Comparison of ENCODE assay signal across 15 cellular contexts in genomic region chr10:52755297-52756062, GRCh38. TPM values are rescaled to one million over a fixed set of nuclear protein-coding genes. Genes with fewer than 3 reads are reported as not detected.
DNase-seq lines count a peak whose midpoint lies in the region; FAIRE-seq and TF ChIP-seq lines count a peak whose summit lies in the region.
"Had no signal": no experiment of that assay in that cellular context is flagged by ENCODE, and none has a peak within 500 bp of the region (broad histone marks: within the 10 kb centered on the region; RNA-seq: fewer than 3 reads in every experiment).

No MANE protein-coding gene starts in this region.

- peak overlapping the region; percentile 62 to 89 (median 82) for H3K4me2 ChIP-seq in BLaER1 treated with 17β-estradiol and CSF1 and Interleukin-3, amounts not matched to agents 10 nM and 100 nM
- H3K4me2 ChIP-seq in astrocyte (ENCODE audit: low read length) = no peak overlapping the region

- H3K36me3 ChIP-seq in BLaER1 treated with 17β-estradiol and CSF1 and Interleukin-3, amounts not matched to agents 10 nM and 100 nM = peaks cover 0 to 24% (median 20%) of the 10 kb centered on the region in 11 experiments; a peak in 15 of 22 replicates
- no peaks in the 10 kb centered on the region for H3K36me3 ChIP-seq in astrocyte (ENCODE audit: insufficient read depth, low read length)
- H3K36me3 ChIP-seq in liver (ENCODE audit: control insufficient read depth in 4 of 4, insufficient read depth in 3 of 4, low read depth in 1 of 4, low read length in 3 of 4) = no peaks in the 10 kb centered on the region
- H3K36me3 ChIP-seq: uterus had no signal

- H3K4me1 Mint-ChIP-seq in astrocyte (ENCODE audit: low read depth, unreplicated experiment) = peaks cover 15% of the 10 kb centered on the region

- peaks cover 3% of the 10 kb centered on the region for H3K36me3 Mint-ChIP-seq in astrocyte (ENCODE audit: low read depth, unreplicated experiment)
- H3K36me3 Mint-ChIP-seq: activated CD4-positive, alpha-beta memory T cell treated with anti-CD3 and anti-CD28 coated beads for 36 hours had no signal

- no peaks in the 10 kb centered on the region for H3K9me3 Mint-ChIP-seq in astrocyte (ENCODE audit: unreplicated experiment)

- peaks cover 0 to 26% (median 24%) of the 10 kb centered on the region in 11 experiments; a peak in 16 of 22 replicates for H3K9me3 ChIP-seq in BLaER1 treated with 17β-estradiol and CSF1 and Interleukin-3, amounts not matched to agents 10 nM and 100 nM (replicated peaks in 1 of 11)
- H3K9me3 ChIP-seq in astrocyte (ENCODE audit: insufficient read depth, low read depth, low read length) (no peaks in the 10 kb centered on the region), liver (ENCODE audit: control insufficient read depth in 4 of 4, low read length in 3 of 4) (no peaks in the 10 kb centered on the region)
- H3K9me3 ChIP-seq: uterus had no signal

- no peak for FAIRE-seq in astrocyte (lab: Jason Lieb, UNC)
- FAIRE-seq: colon had no signal

- WGBS in liver = 85% methylated on average over 5 of the region's 5 CpGs

- peak overlapping the region; percentile 77 to 96 (median 89) for H3K27ac ChIP-seq in BLaER1 treated with 17β-estradiol and CSF1 and Interleukin-3, amounts not matched to agents 10 nM and 100 nM
- peak overlapping the region; percentile 8 for H3K27ac ChIP-seq in HL-60 (replicated peaks)
- no peak overlapping the region for H3K27ac ChIP-seq in astrocyte (ENCODE audit: low read depth, low read length)
- no peak overlapping the region for H3K27ac ChIP-seq in liver (ENCODE audit: low read depth in 1 of 2, low read length in 2 of 2)
- H3K27ac ChIP-seq: uterus had no signal

- DNase-seq in HL-60 (ENCODE audit: low read depth in 1 of 2, low spot score in 1 of 2) = peak; percentile 66 to 91
- peak; percentile 68 for DNase-seq in astrocyte (ENCODE audit: low read depth)
- no peak for DNase-seq in activated CD4-positive, alpha-beta T cell treated with anti-CD3 and anti-CD28 coated beads for 48 hours
- no peak for DNase-seq in cortex of kidney (lab: John Stamatoyannopoulos, UW)
- DNase-seq in NCI-H526 (lab: John Stamatoyannopoulos, UW) = no peak
- DNase-seq in NCI-H2227 (lab: John Stamatoyannopoulos, UW; ENCODE audit: unreplicated experiment) = no peak
- DNase-seq: activated CD4-positive, alpha-beta memory T cell treated with anti-CD3 and anti-CD28 coated beads for 36 hours; Calu3; NCI-H524 treated with DMSO at 0.1 percent for 48 hours; stimulated activated CD4-positive, alpha-beta T cell treated with anti-CD3 and anti-CD28 coated beads, Interleukin-1b, Interleukin-23, amount 100 ng/mL, for 48 hours; uterus had no signal

- TF ChIP-seq RAD21 in liver (IDR thresholded peaks at IDR 0.05) = no peak

- peak overlapping the region; percentile 56 for H3K27ac Mint-ChIP-seq in astrocyte (ENCODE audit: unreplicated experiment)
- H3K27ac Mint-ChIP-seq: activated CD4-positive, alpha-beta memory T cell treated with anti-CD3 and anti-CD28 coated beads for 36 hours had no signal

- H3K9ac ChIP-seq in BLaER1 treated with 17β-estradiol and CSF1 and Interleukin-3, amounts not matched to agents 10 nM and 100 nM = peak overlapping the region; percentile 66 to 85 (median 81)
- no peak overlapping the region for H3K9ac ChIP-seq in astrocyte (ENCODE audit: low read length)
- no peak overlapping the region for H3K9ac ChIP-seq in liver (ENCODE audit: low read depth in 1 of 2, low read length in 2 of 2)

- H2AFZ ChIP-seq in astrocyte (ENCODE audit: low read depth, low read length) = no peak overlapping the region

- H3K27me3 ChIP-seq in BLaER1 treated with 17β-estradiol and CSF1 and Interleukin-3, amounts not matched to agents 10 nM and 100 nM = no peaks in the 10 kb centered on the region
- H3K27me3 ChIP-seq in HL-60 (ENCODE audit: insufficient read depth, poor library complexity, severe bottlenecking) = no peaks in the 10 kb centered on the region
- H3K27me3 ChIP-seq in astrocyte (ENCODE audit: insufficient read depth, low read length) = no peaks in the 10 kb centered on the region
- H3K27me3 ChIP-seq in liver (ENCODE audit: control insufficient read depth in 4 of 4, insufficient read depth in 4 of 4, low read length in 3 of 4) = no peaks in the 10 kb centered on the region
- H3K27me3 ChIP-seq: uterus had no signal

- H3K27me3 Mint-ChIP-seq in astrocyte (ENCODE audit: low read depth, unreplicated experiment) = no peaks in the 10 kb centered on the region

- peak overlapping the region; percentile 25 to 72 (median 60); a peak in 18 of 20 replicates for H3K4me3 ChIP-seq in BLaER1 treated with 17β-estradiol and CSF1 and Interleukin-3, amounts not matched to agents 10 nM and 100 nM
- no peak overlapping the region for H3K4me3 ChIP-seq in HL-60 (replicated peaks; ENCODE audit: insufficient read depth, low read length)
- H3K4me3 ChIP-seq in astrocyte (ENCODE audit: insufficient read depth, low read depth, low read length) = no peak overlapping the region
- no peak overlapping the region for H3K4me3 ChIP-seq in liver (ENCODE audit: low read depth in 1 of 3, low read length in 3 of 3)
- H3K4me3 ChIP-seq: uterus had no signal

- H3K4me3 Mint-ChIP-seq in astrocyte (ENCODE audit: unreplicated experiment) = no peak overlapping the region
- H3K4me3 Mint-ChIP-seq: activated CD4-positive, alpha-beta memory T cell treated with anti-CD3 and anti-CD28 coated beads for 36 hours had no signal

- TF ChIP-seq CTCF in HL-60 (IDR thresholded peaks at IDR 0.05; ENCODE audit: insufficient read depth, low read length) = no peak
- no peak for TF ChIP-seq CTCF in astrocyte (IDR thresholded peaks at IDR 0.05; ENCODE audit: insufficient read depth, low read depth, low read length)
- TF ChIP-seq CTCF in liver (IDR thresholded peaks at IDR 0.05; ENCODE audit: low read depth, low read length, missing input control) = no peak

- H3K79me2 ChIP-seq in astrocyte (ENCODE audit: insufficient read depth, low read length) = no peaks in the 10 kb centered on the region

- peaks cover 0 to 17% (median 0%) of the 10 kb centered on the region in 11 experiments; a peak in 1 of 22 replicates for H4K20me1 ChIP-seq in BLaER1 treated with 17β-estradiol and CSF1 and Interleukin-3, amounts not matched to agents 10 nM and 100 nM
- no peaks in the 10 kb centered on the region for H4K20me1 ChIP-seq in astrocyte (ENCODE audit: insufficient read depth, low read length)

- H3K4me1 ChIP-seq in BLaER1 treated with 17β-estradiol and CSF1 and Interleukin-3, amounts not matched to agents 10 nM and 100 nM = peaks cover 69 to 97% (median 79%) of the 10 kb centered on the region in 10 experiments
- H3K4me1 ChIP-seq in astrocyte (ENCODE audit: insufficient read depth, low read length) (no peaks in the 10 kb centered on the region), liver (ENCODE audit: control insufficient read depth in 4 of 4, insufficient read depth in 4 of 4, low read length in 3 of 4) (peaks cover 7 to 28% (median 22%) of the 10 kb centered on the region in 4 donors)
- H3K4me1 ChIP-seq: uterus had no signal

TF ChIP-seq in liver, 16 proteins besides CTCF, POLR2A, EP300 and RAD21 (continues in another document):
- TF ChIP-seq ZBTB33 (IDR thresholded peaks at IDR 0.05) = peak; percentile 55
- TF ChIP-seq ATF3 (IDR thresholded peaks at IDR 0.05) = peak; percentile 97
- TF ChIP-seq RXRA (IDR thresholded peaks at IDR 0.05) = peak; percentile 53 to 90
- TF ChIP-seq FOXA2 (IDR thresholded peaks at IDR 0.05) = peak; percentile 42
- TF ChIP-seq SP1 (IDR thresholded peaks at IDR 0.05) = peak; percentile 20
- peak; percentile 98 to 99 for TF ChIP-seq JUND (IDR thresholded peaks at IDR 0.05)
- TF ChIP-seq NR2F2 (IDR thresholded peaks at IDR 0.05) = no peak
- no peak for TF ChIP-seq FOXA1 (IDR thresholded peaks at IDR 0.05)
- no peak for TF ChIP-seq TAF1 (conservative IDR thresholded peaks at IDR 0.05)
- no peak for TF ChIP-seq GABPA (IDR thresholded peaks at IDR 0.05 in 1 of 2, conservative IDR thresholded peaks at IDR 0.05 in 1 of 2)
- peak; percentile 82 for TF ChIP-seq MAX (IDR thresholded peaks at IDR 0.05)
- TF ChIP-seq YY1 (IDR thresholded peaks at IDR 0.05) = peak; percentile 56

RNA-seq across cellular contexts. Expression of gene MBL2, which starts 17.1 kb away (rescaled TPM):
- total RNA-seq in astrocyte (not detected in 2 replicates), liver (100 to 1,000 TPM in 1 of 2 donors, 10 to 100 TPM in 1; 36.2 to 222 TPM)
- 100 to 1,000 TPM in 1 of 2 donors, 10 to 100 TPM in 1; 80.8 to 128 TPM for polyA plus RNA-seq in liver
- total RNA-seq: activated CD4-positive, alpha-beta memory T cell treated with anti-CD3 and anti-CD28 coated beads for 36 hours; Calu3; mesenteric fat pad; uterus had no signal

Comparison
In these comparisons a context has a peak if more than half of its experiments do, and no peak if none do; other contexts are left out.
1. H3K27ac ChIP-seq: peak in BLaER1 treated with 17β-estradiol and CSF1 and Interleukin-3, amounts not matched to agents 10 nM and 100 nM (11 of 11) and HL-60 (single experiment); none in astrocyte (single experiment) and liver (0 of 2).
2. H3K4me3 ChIP-seq: peak in BLaER1 treated with 17β-estradiol and CSF1 and Interleukin-3, amounts not matched to agents 10 nM and 100 nM (10 of 10); none in HL-60 (single experiment), astrocyte (single experiment) and liver (0 of 3).
3. H3K9ac ChIP-seq: peak in BLaER1 treated with 17β-estradiol and CSF1 and Interleukin-3, amounts not matched to agents 10 nM and 100 nM (11 of 11); none in astrocyte (single experiment) and liver (0 of 2).
4. DNase-seq: peak in HL-60 (2 of 2) and astrocyte (single experiment); none in activated CD4-positive, alpha-beta T cell treated with anti-CD3 and anti-CD28 coated beads for 48 hours (single experiment), cortex of kidney (single experiment), NCI-H526 (0 of 2) and NCI-H2227 (single experiment).
5. RNA of gene MBL2, which starts 17.1 kb away (total RNA-seq): 36.2 to 222 TPM in liver; not detected in astrocyte; every median in the first group is over 10 times any median in the second.